In the genomic region with DNA sequence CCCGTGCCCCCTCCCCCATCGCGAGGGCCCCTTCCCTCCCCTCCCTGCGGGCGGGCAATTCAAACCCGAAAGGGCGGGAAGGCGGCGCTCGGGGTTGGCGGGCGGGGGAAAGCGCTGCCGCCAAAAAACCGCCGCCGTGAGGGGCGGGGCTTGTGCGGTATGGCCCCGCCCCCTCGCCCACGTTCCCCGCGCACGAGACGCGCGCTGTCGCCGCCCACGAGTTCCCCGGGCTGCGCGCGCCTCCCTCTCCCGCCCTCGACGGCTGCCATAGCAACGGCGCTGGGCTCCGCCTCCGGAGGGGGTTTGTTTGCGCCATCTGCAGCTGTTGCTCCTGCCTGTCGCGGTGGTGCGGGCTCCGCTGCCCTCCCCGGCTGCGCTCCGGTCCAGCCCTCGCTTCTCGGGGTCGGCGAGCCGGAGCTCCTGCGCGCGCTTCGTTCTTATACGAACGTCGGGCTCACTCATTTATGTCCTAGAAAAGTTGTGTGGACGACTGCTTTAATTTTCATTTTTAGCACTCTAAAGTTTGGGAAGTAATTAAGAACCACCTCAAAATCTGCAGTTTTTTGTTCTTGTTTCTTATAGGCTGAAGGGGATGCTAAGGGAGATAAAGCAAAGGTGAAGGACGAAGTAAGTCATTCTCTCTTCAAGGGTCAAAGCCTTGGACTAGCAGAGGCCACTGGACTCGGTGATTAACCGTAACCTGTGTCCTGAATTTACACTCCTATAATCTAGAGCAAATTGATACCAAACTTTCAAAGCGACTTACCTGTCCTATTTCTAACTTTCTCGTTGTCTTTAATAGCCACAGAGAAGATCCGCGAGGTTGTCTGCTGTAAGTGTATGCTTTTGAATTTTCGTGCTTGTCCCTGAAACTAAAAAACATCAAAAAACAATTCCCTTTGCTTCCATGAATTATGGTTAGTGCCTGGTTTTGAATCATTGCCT, we compare ENCODE assay signal across 1 cellular context.
TF ChIP-seq lines count a peak whose summit lies in the region.

No MANE protein-coding gene starts in this region.

TF ChIP-seq in HepG2, 621 proteins besides CTCF, POLR2A, EP300 and RAD21 (continued from another document and continues in another):
- TF ChIP-seq, protein P1, sequence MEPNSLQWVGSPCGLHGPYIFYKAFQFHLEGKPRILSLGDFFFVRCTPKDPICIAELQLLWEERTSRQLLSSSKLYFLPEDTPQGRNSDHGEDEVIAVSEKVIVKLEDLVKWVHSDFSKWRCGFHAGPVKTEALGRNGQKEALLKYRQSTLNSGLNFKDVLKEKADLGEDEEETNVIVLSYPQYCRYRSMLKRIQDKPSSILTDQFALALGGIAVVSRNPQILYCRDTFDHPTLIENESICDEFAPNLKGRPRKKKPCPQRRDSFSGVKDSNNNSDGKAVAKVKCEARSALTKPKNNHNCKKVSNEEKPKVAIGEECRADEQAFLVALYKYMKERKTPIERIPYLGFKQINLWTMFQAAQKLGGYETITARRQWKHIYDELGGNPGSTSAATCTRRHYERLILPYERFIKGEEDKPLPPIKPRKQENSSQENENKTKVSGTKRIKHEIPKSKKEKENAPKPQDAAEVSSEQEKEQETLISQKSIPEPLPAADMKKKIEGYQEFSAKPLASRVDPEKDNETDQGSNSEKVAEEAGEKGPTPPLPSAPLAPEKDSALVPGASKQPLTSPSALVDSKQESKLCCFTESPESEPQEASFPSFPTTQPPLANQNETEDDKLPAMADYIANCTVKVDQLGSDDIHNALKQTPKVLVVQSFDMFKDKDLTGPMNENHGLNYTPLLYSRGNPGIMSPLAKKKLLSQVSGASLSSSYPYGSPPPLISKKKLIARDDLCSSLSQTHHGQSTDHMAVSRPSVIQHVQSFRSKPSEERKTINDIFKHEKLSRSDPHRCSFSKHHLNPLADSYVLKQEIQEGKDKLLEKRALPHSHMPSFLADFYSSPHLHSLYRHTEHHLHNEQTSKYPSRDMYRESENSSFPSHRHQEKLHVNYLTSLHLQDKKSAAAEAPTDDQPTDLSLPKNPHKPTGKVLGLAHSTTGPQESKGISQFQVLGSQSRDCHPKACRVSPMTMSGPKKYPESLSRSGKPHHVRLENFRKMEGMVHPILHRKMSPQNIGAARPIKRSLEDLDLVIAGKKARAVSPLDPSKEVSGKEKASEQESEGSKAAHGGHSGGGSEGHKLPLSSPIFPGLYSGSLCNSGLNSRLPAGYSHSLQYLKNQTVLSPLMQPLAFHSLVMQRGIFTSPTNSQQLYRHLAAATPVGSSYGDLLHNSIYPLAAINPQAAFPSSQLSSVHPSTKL (CRISPR knock-in tag; IDR thresholded peaks at IDR 0.05) = peak; percentile 53
- TF ChIP-seq ZNF570 (CRISPR knock-in tag; IDR thresholded peaks at IDR 0.05; ENCODE audit: borderline replicate concordance) (no peak), ZNF121 (CRISPR knock-in tag; IDR thresholded peaks at IDR 0.05) (no peak), KDM5A (IDR thresholded peaks at IDR 0.05; ENCODE audit: borderline replicate concordance, low read length) (peak; percentile 62; the same call in 1 of the 2 replicates), REL (CRISPR knock-in tag; conservative IDR thresholded peaks at IDR 0.05) (no peak), HOXA7 (CRISPR knock-in tag; IDR thresholded peaks at IDR 0.05) (no peak), KDM2A (CRISPR knock-in tag; IDR thresholded peaks at IDR 0.05; ENCODE audit: borderline replicate concordance, low read depth) (peak; percentile 13; the same call in 1 of the 2 replicates), EEA1 (CRISPR knock-in tag; IDR thresholded peaks at IDR 0.05; ENCODE audit: borderline replicate concordance) (no peak), ZNF331 (CRISPR knock-in tag; IDR thresholded peaks at IDR 0.05) (peak; percentile 82), GATAD1 (CRISPR knock-in tag; IDR thresholded peaks at IDR 0.05) (no peak), YEATS4 (CRISPR knock-in tag; IDR thresholded peaks at IDR 0.05; ENCODE audit: borderline replicate concordance) (0 out of 2 replicates have a peak, but pooled peaks have one; percentile 10), ERF (CRISPR knock-in tag; IDR thresholded peaks at IDR 0.05) (peak; percentile 46), RFXAP (CRISPR knock-in tag; IDR thresholded peaks at IDR 0.05; ENCODE audit: borderline replicate concordance) (no peak), CHD4 (IDR thresholded peaks at IDR 0.05; ENCODE audit: borderline replicate concordance, low read length) (no peak), ZNF567 (CRISPR knock-in tag; IDR thresholded peaks at IDR 0.05; ENCODE audit: borderline replicate concordance) (no peak), TBX2 (CRISPR knock-in tag; IDR thresholded peaks at IDR 0.05; ENCODE audit: borderline replicate concordance) (peak; percentile 58; the same call in 1 of the 2 replicates), GABPB1 (CRISPR knock-in tag; IDR thresholded peaks at IDR 0.05) (peak; percentile 65; the same call in 1 of the 2 replicates), JARID2 (CRISPR knock-in tag; IDR thresholded peaks at IDR 0.05; ENCODE audit: insufficient replicate concordance) (no peak), HNF4A (CRISPR knock-in tag; IDR thresholded peaks at IDR 0.05) (peak; percentile 33; the same call in 1 of the 2 replicates), FOXA1 (IDR thresholded peaks at IDR 0.05) (no peak), FOXA1 (CRISPR knock-in tag; IDR thresholded peaks at IDR 0.05) (peak; percentile 54), HNRNPLL (IDR thresholded peaks at IDR 0.05; ENCODE audit: low read depth, low read length, poor library complexity, severe bottlenecking) (peak; percentile 88), SMARCE1 (IDR thresholded peaks at IDR 0.05; ENCODE audit: borderline replicate concordance) (no peak), TBP (CRISPR knock-in tag; IDR thresholded peaks at IDR 0.05) (no peak), KLF6 (CRISPR knock-in tag; IDR thresholded peaks at IDR 0.05) (peak; percentile 75; the same call in 1 of the 2 replicates), MTF1 (CRISPR knock-in tag; IDR thresholded peaks at IDR 0.05) (no peak), LCORL (IDR thresholded peaks at IDR 0.05) (no peak), LCORL (CRISPR knock-in tag; IDR thresholded peaks at IDR 0.05) (peak; percentile 26; the same call in 1 of the 2 replicates), ARID2 (CRISPR knock-in tag; IDR thresholded peaks at IDR 0.05; ENCODE audit: borderline replicate concordance) (peak; percentile 16; the same call in 1 of the 2 replicates), ZNF317 (CRISPR knock-in tag; IDR thresholded peaks at IDR 0.05) (no peak), NR2F6 (IDR thresholded peaks at IDR 0.05) (no peak), NR2F6 (CRISPR knock-in tag; IDR thresholded peaks at IDR 0.05) (no peak), CREB1 (IDR thresholded peaks at IDR 0.05) (peak; percentile 16; the same call in 1 of the 2 replicates), CREB1 (CRISPR knock-in tag; IDR thresholded peaks at IDR 0.05) (no peak), THAP11 (CRISPR knock-in tag; IDR thresholded peaks at IDR 0.05) (peak; percentile 46), DR1 (CRISPR knock-in tag; IDR thresholded peaks at IDR 0.05) (no peak)
- TF ChIP-seq, protein P2, sequence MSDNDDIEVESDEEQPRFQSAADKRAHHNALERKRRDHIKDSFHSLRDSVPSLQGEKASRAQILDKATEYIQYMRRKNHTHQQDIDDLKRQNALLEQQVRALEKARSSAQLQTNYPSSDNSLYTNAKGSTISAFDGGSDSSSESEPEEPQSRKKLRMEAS (IDR thresholded peaks at IDR 0.05) = 0 out of 2 replicates have a peak, but pooled peaks have one; percentile 47
- TF ChIP-seq, protein P3, sequence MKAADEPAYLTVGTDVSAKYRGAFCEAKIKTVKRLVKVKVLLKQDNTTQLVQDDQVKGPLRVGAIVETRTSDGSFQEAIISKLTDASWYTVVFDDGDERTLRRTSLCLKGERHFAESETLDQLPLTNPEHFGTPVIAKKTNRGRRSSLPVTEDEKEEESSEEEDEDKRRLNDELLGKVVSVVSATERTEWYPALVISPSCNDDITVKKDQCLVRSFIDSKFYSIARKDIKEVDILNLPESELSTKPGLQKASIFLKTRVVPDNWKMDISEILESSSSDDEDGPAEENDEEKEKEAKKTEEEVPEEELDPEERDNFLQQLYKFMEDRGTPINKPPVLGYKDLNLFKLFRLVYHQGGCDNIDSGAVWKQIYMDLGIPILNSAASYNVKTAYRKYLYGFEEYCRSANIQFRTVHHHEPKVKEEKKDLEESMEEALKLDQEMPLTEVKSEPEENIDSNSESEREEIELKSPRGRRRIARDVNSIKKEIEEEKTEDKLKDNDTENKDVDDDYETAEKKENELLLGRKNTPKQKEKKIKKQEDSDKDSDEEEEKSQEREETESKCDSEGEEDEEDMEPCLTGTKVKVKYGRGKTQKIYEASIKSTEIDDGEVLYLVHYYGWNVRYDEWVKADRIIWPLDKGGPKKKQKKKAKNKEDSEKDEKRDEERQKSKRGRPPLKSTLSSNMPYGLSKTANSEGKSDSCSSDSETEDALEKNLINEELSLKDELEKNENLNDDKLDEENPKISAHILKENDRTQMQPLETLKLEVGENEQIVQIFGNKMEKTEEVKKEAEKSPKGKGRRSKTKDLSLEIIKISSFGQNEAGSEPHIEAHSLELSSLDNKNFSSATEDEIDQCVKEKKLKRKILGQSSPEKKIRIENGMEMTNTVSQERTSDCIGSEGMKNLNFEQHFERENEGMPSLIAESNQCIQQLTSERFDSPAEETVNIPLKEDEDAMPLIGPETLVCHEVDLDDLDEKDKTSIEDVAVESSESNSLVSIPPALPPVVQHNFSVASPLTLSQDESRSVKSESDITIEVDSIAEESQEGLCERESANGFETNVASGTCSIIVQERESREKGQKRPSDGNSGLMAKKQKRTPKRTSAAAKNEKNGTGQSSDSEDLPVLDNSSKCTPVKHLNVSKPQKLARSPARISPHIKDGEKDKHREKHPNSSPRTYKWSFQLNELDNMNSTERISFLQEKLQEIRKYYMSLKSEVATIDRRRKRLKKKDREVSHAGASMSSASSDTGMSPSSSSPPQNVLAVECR (CRISPR knock-in tag; IDR thresholded peaks at IDR 0.05; ENCODE audit: borderline replicate concordance) = peak; percentile 94
- TF ChIP-seq, protein P4, sequence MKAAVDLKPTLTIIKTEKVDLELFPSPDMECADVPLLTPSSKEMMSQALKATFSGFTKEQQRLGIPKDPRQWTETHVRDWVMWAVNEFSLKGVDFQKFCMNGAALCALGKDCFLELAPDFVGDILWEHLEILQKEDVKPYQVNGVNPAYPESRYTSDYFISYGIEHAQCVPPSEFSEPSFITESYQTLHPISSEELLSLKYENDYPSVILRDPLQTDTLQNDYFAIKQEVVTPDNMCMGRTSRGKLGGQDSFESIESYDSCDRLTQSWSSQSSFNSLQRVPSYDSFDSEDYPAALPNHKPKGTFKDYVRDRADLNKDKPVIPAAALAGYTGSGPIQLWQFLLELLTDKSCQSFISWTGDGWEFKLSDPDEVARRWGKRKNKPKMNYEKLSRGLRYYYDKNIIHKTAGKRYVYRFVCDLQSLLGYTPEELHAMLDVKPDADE (CRISPR knock-in tag; IDR thresholded peaks at IDR 0.05) = no peak
- TF ChIP-seq, protein P5, sequence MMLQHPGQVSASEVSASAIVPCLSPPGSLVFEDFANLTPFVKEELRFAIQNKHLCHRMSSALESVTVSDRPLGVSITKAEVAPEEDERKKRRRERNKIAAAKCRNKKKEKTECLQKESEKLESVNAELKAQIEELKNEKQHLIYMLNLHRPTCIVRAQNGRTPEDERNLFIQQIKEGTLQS (CRISPR knock-in tag; IDR thresholded peaks at IDR 0.05) = peak; percentile 33; the same call in 1 of the 2 replicates
- TF ChIP-seq, protein P6, sequence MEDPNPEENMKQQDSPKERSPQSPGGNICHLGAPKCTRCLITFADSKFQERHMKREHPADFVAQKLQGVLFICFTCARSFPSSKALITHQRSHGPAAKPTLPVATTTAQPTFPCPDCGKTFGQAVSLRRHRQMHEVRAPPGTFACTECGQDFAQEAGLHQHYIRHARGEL (CRISPR knock-in tag; IDR thresholded peaks at IDR 0.05) = no peak
- TF ChIP-seq, protein P7, sequence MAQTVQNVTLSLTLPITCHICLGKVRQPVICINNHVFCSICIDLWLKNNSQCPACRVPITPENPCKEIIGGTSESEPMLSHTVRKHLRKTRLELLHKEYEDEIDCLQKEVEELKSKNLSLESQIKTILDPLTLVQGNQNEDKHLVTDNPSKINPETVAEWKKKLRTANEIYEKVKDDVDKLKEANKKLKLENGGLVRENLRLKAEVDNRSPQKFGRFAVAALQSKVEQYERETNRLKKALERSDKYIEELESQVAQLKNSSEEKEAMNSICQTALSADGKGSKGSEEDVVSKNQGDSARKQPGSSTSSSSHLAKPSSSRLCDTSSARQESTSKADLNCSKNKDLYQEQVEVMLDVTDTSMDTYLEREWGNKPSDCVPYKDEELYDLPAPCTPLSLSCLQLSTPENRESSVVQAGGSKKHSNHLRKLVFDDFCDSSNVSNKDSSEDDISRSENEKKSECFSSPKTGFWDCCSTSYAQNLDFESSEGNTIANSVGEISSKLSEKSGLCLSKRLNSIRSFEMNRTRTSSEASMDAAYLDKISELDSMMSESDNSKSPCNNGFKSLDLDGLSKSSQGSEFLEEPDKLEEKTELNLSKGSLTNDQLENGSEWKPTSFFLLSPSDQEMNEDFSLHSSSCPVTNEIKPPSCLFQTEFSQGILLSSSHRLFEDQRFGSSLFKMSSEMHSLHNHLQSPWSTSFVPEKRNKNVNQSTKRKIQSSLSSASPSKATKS (CRISPR knock-in tag; IDR thresholded peaks at IDR 0.05) = no peak
- TF ChIP-seq, protein P8, sequence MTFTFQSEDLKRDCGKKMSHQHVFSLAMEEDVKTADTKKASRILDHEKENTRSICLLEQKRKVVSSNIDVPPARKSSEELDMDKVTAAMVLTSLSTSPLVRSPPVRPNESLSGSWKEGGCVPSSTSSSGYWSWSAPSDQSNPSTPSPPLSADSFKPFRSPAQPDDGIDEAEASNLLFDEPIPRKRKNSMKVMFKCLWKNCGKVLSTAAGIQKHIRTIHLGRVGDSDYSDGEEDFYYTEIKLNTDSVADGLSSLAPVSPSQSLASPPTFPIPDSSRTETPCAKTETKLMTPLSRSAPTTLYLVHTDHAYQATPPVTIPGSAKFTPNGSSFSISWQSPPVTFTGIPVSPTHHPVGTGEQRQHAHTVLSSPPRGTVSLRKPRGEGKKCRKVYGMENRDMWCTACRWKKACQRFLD (CRISPR knock-in tag; IDR thresholded peaks at IDR 0.05; ENCODE audit: borderline replicate concordance) = no peak
- TF ChIP-seq, protein P9, sequence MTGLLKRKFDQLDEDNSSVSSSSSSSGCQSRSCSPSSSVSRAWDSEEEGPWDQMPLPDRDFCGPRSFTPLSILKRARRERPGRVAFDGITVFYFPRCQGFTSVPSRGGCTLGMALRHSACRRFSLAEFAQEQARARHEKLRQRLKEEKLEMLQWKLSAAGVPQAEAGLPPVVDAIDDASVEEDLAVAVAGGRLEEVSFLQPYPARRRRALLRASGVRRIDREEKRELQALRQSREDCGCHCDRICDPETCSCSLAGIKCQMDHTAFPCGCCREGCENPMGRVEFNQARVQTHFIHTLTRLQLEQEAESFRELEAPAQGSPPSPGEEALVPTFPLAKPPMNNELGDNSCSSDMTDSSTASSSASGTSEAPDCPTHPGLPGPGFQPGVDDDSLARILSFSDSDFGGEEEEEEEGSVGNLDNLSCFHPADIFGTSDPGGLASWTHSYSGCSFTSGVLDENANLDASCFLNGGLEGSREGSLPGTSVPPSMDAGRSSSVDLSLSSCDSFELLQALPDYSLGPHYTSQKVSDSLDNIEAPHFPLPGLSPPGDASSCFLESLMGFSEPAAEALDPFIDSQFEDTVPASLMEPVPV (CRISPR knock-in tag; IDR thresholded peaks at IDR 0.05) = peak; percentile 81
- TF ChIP-seq, protein P10, sequence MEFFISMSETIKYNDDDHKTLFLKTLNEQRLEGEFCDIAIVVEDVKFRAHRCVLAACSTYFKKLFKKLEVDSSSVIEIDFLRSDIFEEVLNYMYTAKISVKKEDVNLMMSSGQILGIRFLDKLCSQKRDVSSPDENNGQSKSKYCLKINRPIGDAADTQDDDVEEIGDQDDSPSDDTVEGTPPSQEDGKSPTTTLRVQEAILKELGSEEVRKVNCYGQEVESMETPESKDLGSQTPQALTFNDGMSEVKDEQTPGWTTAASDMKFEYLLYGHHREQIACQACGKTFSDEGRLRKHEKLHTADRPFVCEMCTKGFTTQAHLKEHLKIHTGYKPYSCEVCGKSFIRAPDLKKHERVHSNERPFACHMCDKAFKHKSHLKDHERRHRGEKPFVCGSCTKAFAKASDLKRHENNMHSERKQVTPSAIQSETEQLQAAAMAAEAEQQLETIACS (CRISPR knock-in tag; IDR thresholded peaks at IDR 0.05) = peak; percentile 59; the same call in 1 of the 2 replicates
